1 cellular context compared by ENCODE assay signal in genomic region chr2:102032368-102033027, GRCh38.
TF ChIP-seq lines count a peak whose summit lies in the region.

No MANE protein-coding gene starts in this region.

TF ChIP-seq in SK-N-SH treated with all-trans-retinoic acid at 6 μM for 48 hours, 23 proteins besides CTCF, POLR2A, EP300 and RAD21:
- TF ChIP-seq CSRNP3 (CRISPR knock-in tag; IDR thresholded peaks at IDR 0.05), result no peak
- no peak for TF ChIP-seq TOX (CRISPR knock-in tag; IDR thresholded peaks at IDR 0.05; ENCODE audit: borderline replicate concordance)
- no peak for TF ChIP-seq ESRRG (CRISPR knock-in tag; IDR thresholded peaks at IDR 0.05)
- no peak for TF ChIP-seq CREB5 (CRISPR knock-in tag; IDR thresholded peaks at IDR 0.05; ENCODE audit: low read depth)
- TF ChIP-seq ZNF565 (CRISPR knock-in tag; conservative IDR thresholded peaks at IDR 0.05; ENCODE audit: low read depth), result no peak
- TF ChIP-seq ZNF8 (CRISPR knock-in tag; IDR thresholded peaks at IDR 0.05), result no peak
- no peak for TF ChIP-seq ZNF70 (CRISPR knock-in tag; IDR thresholded peaks at IDR 0.05)
- TF ChIP-seq BACH2 (CRISPR knock-in tag; IDR thresholded peaks at IDR 0.05; ENCODE audit: borderline replicate concordance), result no peak
- TF ChIP-seq CSDC2 (CRISPR knock-in tag; IDR thresholded peaks at IDR 0.05), result no peak
- TF ChIP-seq ZFP3 (CRISPR knock-in tag; IDR thresholded peaks at IDR 0.05), result no peak
- TF ChIP-seq RARB (CRISPR knock-in tag; IDR thresholded peaks at IDR 0.05), result no peak
- no peak for TF ChIP-seq PPARA (CRISPR knock-in tag; IDR thresholded peaks at IDR 0.05; ENCODE audit: borderline replicate concordance)
- no peak for TF ChIP-seq GLIS3 (CRISPR knock-in tag; IDR thresholded peaks at IDR 0.05)
- TF ChIP-seq ISL1 (CRISPR knock-in tag; IDR thresholded peaks at IDR 0.05), result no peak
- TF ChIP-seq TSHZ2 (CRISPR knock-in tag; IDR thresholded peaks at IDR 0.05), result no peak
- no peak for TF ChIP-seq ZFP30 (CRISPR knock-in tag; IDR thresholded peaks at IDR 0.05)
- TF ChIP-seq OSR1 (CRISPR knock-in tag; IDR thresholded peaks at IDR 0.05), result no peak
- no peak for TF ChIP-seq POU6F1 (CRISPR knock-in tag; IDR thresholded peaks at IDR 0.05; ENCODE audit: borderline replicate concordance, low read depth)
